In the genomic region with DNA sequence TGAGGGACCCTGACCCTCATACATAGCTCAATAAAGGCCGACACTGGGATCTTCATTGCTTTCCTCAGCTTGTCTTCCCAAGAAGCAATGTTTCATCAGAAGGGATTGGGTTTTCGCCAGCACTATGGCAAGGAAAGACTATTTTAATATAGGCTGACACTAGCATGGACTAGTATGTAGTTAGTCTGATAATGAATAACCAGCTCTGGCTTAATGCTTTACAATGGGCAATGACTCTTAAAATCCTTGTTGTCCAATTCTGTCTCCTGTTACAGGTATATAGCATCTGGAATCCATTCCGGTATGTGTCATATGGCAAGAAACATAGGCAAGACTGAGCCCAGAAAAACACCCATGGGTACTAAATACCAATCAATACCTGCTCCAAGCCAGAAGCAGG, we compare ENCODE assay signal across 17 cellular contexts. TPM values are rescaled to one million over a fixed set of nuclear protein-coding genes. Genes with fewer than 3 reads are reported as not detected.
DNase-seq lines count a peak whose midpoint lies in the region; ATAC-seq, FAIRE-seq and TF ChIP-seq lines count a peak whose summit lies in the region.
"Had no signal": no experiment of that assay in that cellular context is flagged by ENCODE, and none has a peak within 500 bp of the region (broad histone marks: within the 10 kb centered on the region; RNA-seq: fewer than 3 reads in every experiment).

No MANE protein-coding gene starts in this region.

- peaks cover 5 to 7% of the 10 kb centered on the region in 2 experiments for H4K20me1 ChIP-seq in H1 (replicated peaks in 1 of 2; ENCODE audit: control insufficient read depth in 1 of 2, insufficient read depth in 2 of 2, low read length in 2 of 2)

- no peak for TF ChIP-seq CTCF in H1 (IDR thresholded peaks at IDR 0.05; ENCODE audit: control extremely low read depth in 1 of 3, insufficient read depth in 1 of 3, low read depth in 1 of 3, low read length in 3 of 3)
- no peak for TF ChIP-seq CTCF in spleen (IDR thresholded peaks at IDR 0.05 in 8 of 11, conservative IDR thresholded peaks at IDR 0.05 in 3 of 11)

- no peak overlapping the region for H2BK20ac ChIP-seq in H1 (ENCODE audit: low read length)

- H4K5ac ChIP-seq in H1 (ENCODE audit: insufficient read length, low read depth, low read length): no peak overlapping the region

- DNase-seq in activated T-cell treated with anti-CD3 and anti-CD28 coated beads, Interleukin-2, amount 50 U/mL, for 72 hours: no peak
- DNase-seq in activated T-cell treated with anti-CD3 and anti-CD28 coated beads for 4 hours (no peak), H1 (ENCODE audit: low read depth in 1 of 2, low spot score in 2 of 2) (no peak), mesenchymal stem cell (no peak), spleen (no peak)
- DNase-seq: AML-193; Calu3; CD4-positive, CD25-positive, alpha-beta regulatory T cell; DMS 273 treated with DMSO at 0.1 percent for 48 hours; H9 had no signal

- no peaks in the 10 kb centered on the region for H3K4me1 ChIP-seq in H1 (replicated peaks in 1 of 4; ENCODE audit: control insufficient read depth in 3 of 4, insufficient read depth in 4 of 4, low read length in 3 of 4)
- H3K4me1 ChIP-seq in mesenchymal stem cell (ENCODE audit: control insufficient read depth, insufficient read depth, low read depth, low read length): peaks cover 1% of the 10 kb centered on the region
- H3K4me1 ChIP-seq in spleen: no peaks in the 10 kb centered on the region

- H3K9ac ChIP-seq in H1 (replicated peaks in 1 of 4; ENCODE audit: extremely low read depth in 1 of 4, low read depth in 3 of 4, low read length in 3 of 4): no peak overlapping the region
- H3K9ac ChIP-seq in mesenchymal stem cell (ENCODE audit: low read length): no peak overlapping the region
- H3K9ac ChIP-seq: BLaER1 had no signal

- no peak overlapping the region for H2BK15ac ChIP-seq in H1 (ENCODE audit: low read length)
- H2BK15ac ChIP-seq in mesenchymal stem cell (ENCODE audit: low read depth, poor library complexity, severe bottlenecking): no peak overlapping the region

- CTCF ChIA-PET in H1 (lab: Charles Lee; ENCODE audit: partially characterized antibody): interaction anchor here (0.6 to 2.0 kb wide), 5 partner anchors 33 to 545 kb away, joined by 3 to 5 read pairs (median 3); no protein-coding TSS in a partner anchor

- no peak for ATAC-seq in activated T-cell treated with anti-CD3 and anti-CD28 coated beads, Interleukin-2, amount 50 U/mL, for 72 hours (replicated peaks in 1 of 2)
- no peak for ATAC-seq in HG02884 (IDR thresholded peaks at IDR 0.05; ENCODE audit: unreplicated experiment)
- ATAC-seq in GM21786 (IDR thresholded peaks at IDR 0.05; ENCODE audit: unreplicated experiment): no peak
- ATAC-seq: GM23338 had no signal

- POLR2A ChIA-PET in H1 (lab: Charles Lee; ENCODE audit: partially characterized antibody): interaction anchor here (1.1 kb wide), 1 partner anchor 14 kb away, joined by 5 read pairs; no protein-coding TSS in a partner anchor

- no peak overlapping the region for H2BK5ac ChIP-seq in H1 (ENCODE audit: low read depth, low read length)
- H2BK5ac ChIP-seq in mesenchymal stem cell (ENCODE audit: low read depth, low read length, poor library complexity, severe bottlenecking): no peak overlapping the region

- H2BK120ac ChIP-seq in H1 (replicated peaks; ENCODE audit: low read depth, low read length): no peak overlapping the region
- H2BK120ac ChIP-seq in mesenchymal stem cell (ENCODE audit: low read depth, low read length): no peak overlapping the region

- no peak overlapping the region for H3K4me3 Mint-ChIP-seq in activated T-cell treated with anti-CD3 and anti-CD28 coated beads, Interleukin-2, amount 50 U/mL, for 72 hours
- H3K4me3 Mint-ChIP-seq: CD4-positive, CD25-positive, alpha-beta regulatory T cell; GM23338; H9; IgD-negative memory B cell had no signal

- H2BK12ac ChIP-seq in H1 (ENCODE audit: low read depth, low read length) (no peak overlapping the region), mesenchymal stem cell (ENCODE audit: low read length in 2 of 2) (no peak overlapping the region)

- no peak overlapping the region for H2AFZ ChIP-seq in H1 (ENCODE audit: low read length)
- no peak overlapping the region for H2AFZ ChIP-seq in mesenchymal stem cell (ENCODE audit: low read depth, low read length)
- H2AFZ ChIP-seq: GM23338 had no signal

- H3K27ac Mint-ChIP-seq in activated T-cell treated with anti-CD3 and anti-CD28 coated beads, Interleukin-2, amount 50 U/mL, for 72 hours: peak overlapping the region; percentile 21
- H3K27ac Mint-ChIP-seq: GM23338 had no signal

- no peak for TF ChIP-seq RAD21 in H1 (IDR thresholded peaks at IDR 0.05 in 1 of 2, conservative IDR thresholded peaks at IDR 0.05 in 1 of 2; ENCODE audit: low read depth in 2 of 2, low read length in 2 of 2)

- H3K4me2 ChIP-seq in H1 (ENCODE audit: insufficient read depth in 1 of 2, low read depth in 2 of 2, low read length in 2 of 2): no peak overlapping the region
- H3K4me2 ChIP-seq in mesenchymal stem cell (ENCODE audit: low read length, poor library complexity, severe bottlenecking): no peak overlapping the region
- H3K4me2 ChIP-seq: BLaER1, GM23338 had no signal

- H3K4ac ChIP-seq in H1 (replicated peaks; ENCODE audit: insufficient read length, low read depth, low read length) (no peak overlapping the region), mesenchymal stem cell (ENCODE audit: low read depth in 1 of 2, low read length in 2 of 2) (no peak overlapping the region)

- H3K27me3 Mint-ChIP-seq in activated T-cell treated with anti-CD3 and anti-CD28 coated beads, Interleukin-2, amount 50 U/mL, for 72 hours (ENCODE audit: low read depth): no peaks in the 10 kb centered on the region
- H3K27me3 Mint-ChIP-seq: IgD-negative memory B cell had no signal

- H4K91ac ChIP-seq in H1 (replicated peaks; ENCODE audit: insufficient read length, low read length): no peak overlapping the region
- H4K91ac ChIP-seq in mesenchymal stem cell (ENCODE audit: low read length): no peak overlapping the region

- H3K18ac ChIP-seq in H1 (ENCODE audit: extremely low read depth, low read length): no peak overlapping the region
- no peak overlapping the region for H3K18ac ChIP-seq in mesenchymal stem cell (ENCODE audit: low read depth in 1 of 2, low read length in 2 of 2)

- H2AK5ac ChIP-seq in H1 (ENCODE audit: low read depth, low read length) (no peak overlapping the region), mesenchymal stem cell (ENCODE audit: low read length, severe bottlenecking) (no peak overlapping the region)

- TF ChIP-seq POLR2A in H1 (IDR thresholded peaks at IDR 0.05; ENCODE audit: control extremely low read depth in 1 of 2, low read depth in 2 of 2, low read length in 2 of 2) (0 out of 3 replicates have a peak, but pooled peaks of 1 of the 2 experiments have one; percentile 13), spleen (IDR thresholded peaks at IDR 0.05) (no peak)

- no peaks in the 10 kb centered on the region for H3K4me1 Mint-ChIP-seq in activated T-cell treated with anti-CD3 and anti-CD28 coated beads, Interleukin-2, amount 50 U/mL, for 72 hours (ENCODE audit: low read depth)
- H3K4me1 Mint-ChIP-seq: GM23338, H9 had no signal

- H3K23me2 ChIP-seq in H1 (ENCODE audit: low read depth, low read length): no peaks in the 10 kb centered on the region; the same call in 1 of the 2 replicates

- FAIRE-seq in H1 (lab: Jason Lieb, UNC): no peak

- H3K27me3 ChIP-seq in H1 (replicated peaks in 1 of 4; ENCODE audit: control insufficient read depth in 3 of 4, extremely low read depth in 1 of 4, insufficient read depth in 3 of 4, low read length in 3 of 4) (no peaks in the 10 kb centered on the region), mesenchymal stem cell (ENCODE audit: control insufficient read depth in 1 of 2, insufficient read depth in 1 of 2, low read length in 2 of 2) (no peaks in the 10 kb centered on the region), spleen (replicated peaks in 1 of 7) (peaks cover 0 to under 1% (median 0%) of the 10 kb centered on the region in 7 donors)
- H3K27me3 ChIP-seq: BLaER1 had no signal

- H3K56ac ChIP-seq in H1 (replicated peaks; ENCODE audit: insufficient read length, low read depth, low read length): no peak overlapping the region

- no peak for TF ChIP-seq EP300 in H1 (IDR thresholded peaks at IDR 0.05; ENCODE audit: borderline replicate concordance in 1 of 2, low read depth in 2 of 2, low read length in 2 of 2)

- WGBS in H1 (ENCODE audit: extremely low coverage in 1 of 2, insufficient coverage in 1 of 2, insufficient read length in 1 of 2, insufficient replicate concordance in 2 of 2, low coverage in 1 of 2, low lambda C conversion rate in 2 of 2, missing lambda C conversion rate in 1 of 2), 2 experiments: 88% methylated on average over 3 of the region's 3 CpGs; no CpG with 5 or more reads in 1 of the 2 experiments
- WGBS in mesenchymal stem cell: 100% methylated on average over 2 of the region's 3 CpGs
- 91 to 98% (median 97%) methylated on average over 3 of the region's 3 CpGs for WGBS in spleen, 5 donors

- H3K27ac ChIP-seq in H1 (ENCODE audit: low read depth, low read length): no peak overlapping the region
- peak overlapping the region; percentile 68 for H3K27ac ChIP-seq in mesenchymal stem cell (ENCODE audit: low read length, poor library complexity, severe bottlenecking)
- H3K27ac ChIP-seq in spleen: no peak overlapping the region
- H3K27ac ChIP-seq: 22Rv1, BLaER1 had no signal

- H3K14ac ChIP-seq in H1 (ENCODE audit: insufficient read length): no peak overlapping the region
- H3K14ac ChIP-seq in mesenchymal stem cell (ENCODE audit: low read length in 2 of 2): no peak overlapping the region

- H3K9me3 Mint-ChIP-seq in activated T-cell treated with anti-CD3 and anti-CD28 coated beads, Interleukin-2, amount 50 U/mL, for 72 hours: no peaks in the 10 kb centered on the region
- H3K9me3 Mint-ChIP-seq: CD4-positive, CD25-positive, alpha-beta regulatory T cell; GM23338; H9; IgD-negative memory B cell had no signal

- H3K23ac ChIP-seq in H1 (ENCODE audit: insufficient read length) (no peak overlapping the region), mesenchymal stem cell (ENCODE audit: low read length in 2 of 2) (no peak overlapping the region)

- no peak overlapping the region for H4K8ac ChIP-seq in H1 (ENCODE audit: extremely low read depth, insufficient read depth, low read length)
- H4K8ac ChIP-seq in mesenchymal stem cell (ENCODE audit: low read length): no peak overlapping the region

- H3K36me3 Mint-ChIP-seq in activated T-cell treated with anti-CD3 and anti-CD28 coated beads, Interleukin-2, amount 50 U/mL, for 72 hours (ENCODE audit: insufficient read depth in 2 of 2): peaks cover 5 to 10% of the 10 kb centered on the region in 2 donors

- intact Hi-C loops in spleen (cut with DNase I; ENCODE audit: low total_unique reads): no loop called here

- H3K79me2 ChIP-seq in H1 (ENCODE audit: control insufficient read depth in 1 of 2, insufficient read depth in 2 of 2, low read length in 2 of 2): no peaks in the 10 kb centered on the region

- H3K79me1 ChIP-seq in H1 (ENCODE audit: low read depth, low read length) (no peaks in the 10 kb centered on the region), mesenchymal stem cell (replicated peaks; ENCODE audit: low read length, poor library complexity, severe bottlenecking) (peaks cover 6% of the 10 kb centered on the region)

- no peaks in the 10 kb centered on the region for H3K9me3 ChIP-seq in H1 (ENCODE audit: insufficient read depth in 2 of 2, low read depth in 1 of 2, low read length in 1 of 2)
- no peaks in the 10 kb centered on the region for H3K9me3 ChIP-seq in mesenchymal stem cell (ENCODE audit: control insufficient read depth, low read length)
- no peaks in the 10 kb centered on the region for H3K9me3 ChIP-seq in spleen
- H3K9me3 ChIP-seq: BLaER1 had no signal

- H3K36me3 ChIP-seq in H1 (ENCODE audit: control insufficient read depth in 2 of 4, insufficient read depth in 4 of 4, low read length in 3 of 4) (peaks cover 22 to 61% (median 41%) of the 10 kb centered on the region in 4 experiments), mesenchymal stem cell (ENCODE audit: control insufficient read depth in 1 of 2, insufficient read depth in 2 of 2, low read depth in 1 of 2, low read length in 2 of 2) (peaks cover 19 to 63% of the 10 kb centered on the region in 2 experiments), spleen (peaks cover 0 to 59% (median 36%) of the 10 kb centered on the region in 6 donors)

- H3K4me3 ChIP-seq in H1 (ENCODE audit: extremely low read depth in 1 of 4, insufficient read depth in 2 of 4, low read depth in 3 of 4, low read length in 4 of 4) (no peak overlapping the region), mesenchymal stem cell (ENCODE audit: insufficient read depth in 1 of 2, low read depth in 1 of 2, low read length in 2 of 2) (no peak overlapping the region), spleen (no peak overlapping the region)
- H3K4me3 ChIP-seq: BLaER1, GM23338 had no signal

RNA-seq across cellular contexts. Expression of gene SYT2, which starts 15.3 kb away (rescaled TPM):
- total RNA-seq in activated T-cell treated with anti-CD3 and anti-CD28 coated beads, Interleukin-2, amount 50 U/mL, for 72 hours: under 1 TPM in 1 of 2 donors, not detected in 1; 0.02 TPM
- 10.7 and 11.0 TPM in 2 replicates for total RNA-seq in H1 (2021; fragmentation: NEBNext Ultra II Directional; extraction: Animal tissue kit (Norgen Biotek cat#: 25700))
- polyA plus RNA-seq in H1 (2011; rRNA removed) (2.8 and 3.3 TPM in 2 replicates), spleen (under 1 TPM; under 0.01 to 0.02 (median under 0.01) TPM)
- 3.9 TPM for polyA plus RNA-seq in H1 (2011; cell fraction: cytosol; rRNA removed)
- 3.1 TPM for polyA plus RNA-seq in H1 (2011; cell fraction: nucleus; rRNA removed)
- 4.8 to 6.1 TPM (median 5.3 TPM) in 4 replicates for polyA plus RNA-seq in H1 (2012, experiment 1 of 2)
- polyA plus RNA-seq in H1 (2012, experiment 2 of 2): 2.1 TPM
- polyA plus RNA-seq in H1 (2013, experiment 1 of 2): 9.3 TPM
- polyA plus RNA-seq in H1 (2013, experiment 2 of 2): 12.5 TPM
- polyA minus RNA-seq in H1 (2011; rRNA and poly(A)+ RNA removed): 6.0 and 7.4 TPM in 2 replicates
- 2.9 TPM for polyA minus RNA-seq in H1 (2011; cell fraction: cytosol; rRNA and poly(A)+ RNA removed)
- polyA minus RNA-seq in H1 (2011; cell fraction: nucleus; rRNA and poly(A)+ RNA removed): 4.0 TPM
- polyA plus RNA-seq in mesenchymal stem cell (2013, experiment 1 of 2): under 0.01 TPM
- not detected for polyA plus RNA-seq in mesenchymal stem cell (2013, experiment 2 of 2)
- total RNA-seq in spleen: under 1 TPM in 4 of 7 donors, not detected in 3; 0.03 to 0.14 (median 0.08) TPM
- total RNA-seq: Calu3; CD4-positive, CD25-positive, alpha-beta regulatory T cell; Daoy had no signal
- polyA plus RNA-seq: IgD-negative memory B cell had no signal

Comparison
In these comparisons a context has a peak if more than half of its experiments do, and no peak if none do; other contexts are left out.
1. RNA of gene SYT2, which starts 15.3 kb away (total RNA-seq): 10.7 to 11.0 TPM in H1; 0.03 to 0.14 TPM in spleen and 0.02 TPM in activated T-cell treated with anti-CD3 and anti-CD28 coated beads, Interleukin-2, amount 50 U/mL, for 72 hours; every median in the first group is over 10 times any median in the second.